In genomic region chr22:46108564-46109473, GRCh38 we compare ENCODE assay signal across 9 cellular contexts. TPM values are rescaled to one million over a fixed set of nuclear protein-coding genes. Genes with fewer than 3 reads are reported as not detected.
DNase-seq lines count a peak whose midpoint lies in the region; ATAC-seq and TF ChIP-seq lines count a peak whose summit lies in the region.
"Had no signal": no experiment of that assay in that cellular context is flagged by ENCODE, and none has a peak within 500 bp of the region (broad histone marks: within the 10 kb centered on the region; RNA-seq: fewer than 3 reads in every experiment).

No MANE protein-coding gene starts in this region.

- H3K9me3 ChIP-seq in body of pancreas, result no peaks in the 10 kb centered on the region
- no peaks in the 10 kb centered on the region for H3K9me3 ChIP-seq in stomach smooth muscle (ENCODE audit: control insufficient read depth in 2 of 2, low read length in 2 of 2)

- intact Hi-C loops in body of pancreas (cut with DNase I) (no loop called here), posterior cingulate gyrus (cut with DNase I) (loop anchor here (5.0 kb wide), 1 partner anchor 37 kb away; no protein-coding TSS in a partner anchor)

- no peak for TF ChIP-seq POLR2A in body of pancreas (IDR thresholded peaks at IDR 0.05)

- DNase-seq in HEK293T (ENCODE audit: extremely low spot score), result peak; percentile 39
- DNase-seq in body of pancreas, result peak; percentile 72 to 86 (median 80)
- DNase-seq in iPS-NIHi11 (ENCODE audit: low spot score), result peak; percentile 72
- no peak for DNase-seq in posterior cingulate gyrus
- DNase-seq in natural killer cell treated with Interleukin-12 subunit alpha and Interleukin-12 subunit beta and Interleukin-15 and Interleukin-18, amount 100 ng/mL, for 72 hours (ENCODE audit: low spot score), result no peak
- DNase-seq: stimulated activated CD4-positive, alpha-beta T cell treated with anti-CD3 and anti-CD28 coated beads, Interleukin-2, amount 100 ng/mL, for 48 hours had no signal

- 20 to 32% methylated on average over 4 to 20 of the region's 20 CpGs for WGBS in body of pancreas, 2 donors

- no peaks in the 10 kb centered on the region for H3K36me3 Mint-ChIP-seq in natural killer cell treated with Interleukin-12 subunit alpha and Interleukin-12 subunit beta and Interleukin-15 and Interleukin-18, amount 100 ng/mL, for 72 hours

- H3K4me1 Mint-ChIP-seq in natural killer cell treated with Interleukin-12 subunit alpha and Interleukin-12 subunit beta and Interleukin-15 and Interleukin-18, amount 100 ng/mL, for 72 hours (ENCODE audit: low read depth in 2 of 2), result peaks cover 0 to 3% of the 10 kb centered on the region in 2 donors

- H3K4me1 ChIP-seq in body of pancreas (peaks cover 96% of the 10 kb centered on the region), stomach smooth muscle (ENCODE audit: control insufficient read depth, insufficient read depth, low read length) (peaks cover 97% of the 10 kb centered on the region)

- peak overlapping the region; percentile 13 to 21 for H3K9ac ChIP-seq in stomach smooth muscle (ENCODE audit: low read length in 2 of 2)

- peak overlapping the region; percentile 91 to 98 (median 96) for H3K27ac ChIP-seq in body of pancreas
- peak overlapping the region; percentile 83 for H3K27ac ChIP-seq in stomach smooth muscle (ENCODE audit: low read length)

- H3K27me3 ChIP-seq in body of pancreas (no peaks in the 10 kb centered on the region), stomach smooth muscle (ENCODE audit: control insufficient read depth in 1 of 2, insufficient read depth in 2 of 2, low read length in 2 of 2) (no peaks in the 10 kb centered on the region)

- POLR2A ChIA-PET in HEK293T (lab: Yijun Ruan, JAX), result interaction anchor here (1.5 to 1.7 kb wide), 3 partner anchors 20 to 102 kb away, joined by 3 to 7 read pairs (median 4); no protein-coding TSS in a partner anchor

- peak in 1 of 7 experiments; percentile 6 for TF ChIP-seq CTCF in body of pancreas (IDR thresholded peaks at IDR 0.05)

- H3K4me3 ChIP-seq in body of pancreas (no peak overlapping the region), stomach smooth muscle (ENCODE audit: low read length in 2 of 2) (peak overlapping the region in 1 of 2 donors; percentile 35)

- H3K4me3 Mint-ChIP-seq in natural killer cell treated with Interleukin-12 subunit alpha and Interleukin-12 subunit beta and Interleukin-15 and Interleukin-18, amount 100 ng/mL, for 72 hours, result no peak overlapping the region

- no peak overlapping the region for H3K27ac Mint-ChIP-seq in natural killer cell treated with Interleukin-12 subunit alpha and Interleukin-12 subunit beta and Interleukin-15 and Interleukin-18, amount 100 ng/mL, for 72 hours

- peaks cover 9 to 13% of the 10 kb centered on the region in 2 donors for H3K36me3 ChIP-seq in body of pancreas (replicated peaks in 1 of 2; ENCODE audit: insufficient read depth in 1 of 2, low read depth in 2 of 2)
- peaks cover 20 to 31% of the 10 kb centered on the region in 2 donors for H3K36me3 ChIP-seq in stomach smooth muscle (ENCODE audit: control insufficient read depth in 2 of 2, insufficient read depth in 2 of 2, low read length in 2 of 2)

- CTCF ChIA-PET in HEK293T (lab: Yijun Ruan, JAX), result interaction anchor here (3.1 kb wide), 1 partner anchor 103 kb away, joined by 12 read pairs; no protein-coding TSS in a partner anchor

- ATAC-seq in body of pancreas (peak; percentile 11), GM19328 (IDR thresholded peaks at IDR 0.05; ENCODE audit: unreplicated experiment) (no peak), HG02840 (IDR thresholded peaks at IDR 0.05; ENCODE audit: low FRiP score, unreplicated experiment) (no peak)
- ATAC-seq in natural killer cell treated with Interleukin-12 subunit alpha and Interleukin-12 subunit beta and Interleukin-15 and Interleukin-18, amount 100 ng/mL, for 72 hours, result no peak

- no peaks in the 10 kb centered on the region for H3K27me3 Mint-ChIP-seq in natural killer cell treated with Interleukin-12 subunit alpha and Interleukin-12 subunit beta and Interleukin-15 and Interleukin-18, amount 100 ng/mL, for 72 hours

- H3K9me3 Mint-ChIP-seq in natural killer cell treated with Interleukin-12 subunit alpha and Interleukin-12 subunit beta and Interleukin-15 and Interleukin-18, amount 100 ng/mL, for 72 hours, result no peaks in the 10 kb centered on the region

TF ChIP-seq in HEK293T, 16 proteins besides CTCF, POLR2A, EP300 and RAD21:
- TF ChIP-seq FOXM1 (IDR thresholded peaks at IDR 0.05; ENCODE audit: borderline replicate concordance) (no peak), ZNF384 (IDR thresholded peaks at IDR 0.05) (no peak), SUZ12 (IDR thresholded peaks at IDR 0.05) (no peak)

RNA-seq across cellular contexts. Expression of gene PPARA, which starts 41.5 kb away (rescaled TPM):
- 10 to 100 TPM; 15.8 to 19.8 TPM for total RNA-seq in body of pancreas
- total RNA-seq in natural killer cell treated with Interleukin-12 subunit alpha and Interleukin-12 subunit beta and Interleukin-15 and Interleukin-18, amount 100 ng/mL, for 72 hours, result 10 to 100 TPM; 31.7 to 36.1 TPM

Comparison
In these comparisons a context has a peak if more than half of its experiments do, and no peak if none do; other contexts are left out.
1. DNase-seq: peak in HEK293T (single experiment), body of pancreas (4 of 4) and iPS-NIHi11 (single experiment); none in posterior cingulate gyrus (0 of 10) and natural killer cell treated with Interleukin-12 subunit alpha and Interleukin-12 subunit beta and Interleukin-15 and Interleukin-18, amount 100 ng/mL, for 72 hours (single experiment).